Comparison of ENCODE assay signal across 8 cellular contexts in the genomic region with DNA sequence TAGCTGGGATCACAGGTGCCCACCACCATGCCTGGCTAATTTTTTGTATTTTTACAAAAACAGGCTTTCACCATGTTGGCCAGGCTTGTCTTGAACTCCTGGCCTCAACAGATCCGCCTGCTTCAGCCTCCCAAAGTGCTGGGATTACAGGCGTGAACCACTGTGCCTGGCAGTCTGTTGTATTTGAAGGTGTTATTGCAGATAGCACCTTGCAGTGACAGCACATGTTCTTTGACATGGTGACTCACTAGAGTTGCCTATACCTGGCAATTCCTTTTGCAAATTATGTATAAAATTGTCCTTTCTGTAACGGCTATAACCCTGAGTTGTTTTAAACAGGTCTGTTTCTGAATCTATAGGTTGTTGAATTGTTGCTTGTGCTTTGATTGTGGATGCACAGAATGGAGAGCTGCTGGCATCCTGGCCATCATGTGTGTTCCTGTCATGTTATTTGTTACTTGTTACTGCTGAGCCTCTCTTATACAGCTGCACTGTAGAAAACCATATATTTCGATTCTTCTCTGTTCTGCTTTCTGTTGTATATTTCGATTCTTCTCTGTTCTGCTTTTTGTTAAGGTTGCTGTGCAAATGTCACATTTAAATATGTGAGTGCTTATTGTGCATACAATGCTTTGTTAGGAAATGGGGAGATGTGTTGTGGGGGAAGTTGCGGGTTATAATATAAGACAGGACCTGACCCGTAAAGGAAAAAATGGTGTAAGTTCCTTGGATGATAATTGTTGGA. TPM values are rescaled to one million over a fixed set of nuclear protein-coding genes. Genes with fewer than 3 reads are reported as not detected.
DNase-seq lines count a peak whose midpoint lies in the region; ATAC-seq and TF ChIP-seq lines count a peak whose summit lies in the region.

No MANE protein-coding gene starts in this region.

- H3K9ac ChIP-seq in H9 (ENCODE audit: extremely low read depth, insufficient read length, low read length), result no peak overlapping the region

- no peaks in the 10 kb centered on the region for H3K27me3 Mint-ChIP-seq in T-helper 1 cell treated with Interleukin-12 subunit alpha and Interleukin-12 subunit beta and Interleukin-4 antibody, amounts not matched to agents 30 μg/mL and 1 μg/mL, for 36 hours (ENCODE audit: low read depth)
- H3K27me3 Mint-ChIP-seq in natural killer cell (ENCODE audit: low read depth in 2 of 2) (no peaks in the 10 kb centered on the region), H9 (ENCODE audit: low read depth) (no peaks in the 10 kb centered on the region)

- H4K91ac ChIP-seq in H9 (ENCODE audit: insufficient read length, low read depth, low read length), result no peak overlapping the region

- H3K14ac ChIP-seq in H9 (ENCODE audit: insufficient read depth, low read length), result no peak overlapping the region

- peak overlapping the region; percentile 76 for H3K27ac Mint-ChIP-seq in T-helper 1 cell treated with Interleukin-12 subunit alpha and Interleukin-12 subunit beta and Interleukin-4 antibody, amounts not matched to agents 30 μg/mL and 1 μg/mL, for 36 hours
- H3K27ac Mint-ChIP-seq in natural killer cell (peak overlapping the region; percentile 87 to 97), H9 (peak overlapping the region in 1 of 3 experiments; percentile 61; a peak in 2 of 7 replicates)

- no peaks in the 10 kb centered on the region for H3K23me2 ChIP-seq in H9 (ENCODE audit: insufficient read length, low read depth, low read length, poor library complexity, severe bottlenecking)

- H3K4ac ChIP-seq in H9 (ENCODE audit: low read depth, low read length), result no peak overlapping the region

- H2BK5ac ChIP-seq in H9 (ENCODE audit: insufficient read length, low read length), result no peak overlapping the region

- H2BK15ac ChIP-seq in H9 (ENCODE audit: low read depth, low read length), result no peak overlapping the region

- H4K5ac ChIP-seq in H9 (ENCODE audit: insufficient read length, low read depth, low read length), result no peak overlapping the region

- peaks cover 51% of the 10 kb centered on the region for H3K36me3 ChIP-seq in SJSA1
- H3K36me3 ChIP-seq in sigmoid colon, result peaks cover 0 to 9% (median 0%) of the 10 kb centered on the region in 4 donors

- peak overlapping the region; percentile 74 for H3K4me3 Mint-ChIP-seq in T-helper 1 cell treated with Interleukin-12 subunit alpha and Interleukin-12 subunit beta and Interleukin-4 antibody, amounts not matched to agents 30 μg/mL and 1 μg/mL, for 36 hours
- H3K4me3 Mint-ChIP-seq in natural killer cell (peak overlapping the region; percentile 54), H9 (0 out of 5 replicates have a peak overlapping the region, but pooled peaks of 1 of the 2 experiments have one; percentile 8)

- H3K36me3 Mint-ChIP-seq in T-helper 1 cell treated with Interleukin-12 subunit alpha and Interleukin-12 subunit beta and Interleukin-4 antibody, amounts not matched to agents 30 μg/mL and 1 μg/mL, for 36 hours (ENCODE audit: low read depth), result peaks cover 36% of the 10 kb centered on the region
- H3K36me3 Mint-ChIP-seq in natural killer cell (no peaks in the 10 kb centered on the region), H9 (ENCODE audit: insufficient read depth in 1 of 3, low read depth in 3 of 3) (peaks cover 23 to 60% (median 57%) of the 10 kb centered on the region in 3 experiments)

- H3K79me1 ChIP-seq in H9 (ENCODE audit: insufficient read depth, low read depth, low read length, poor library complexity, severe bottlenecking), result no peaks in the 10 kb centered on the region

- H3K56ac ChIP-seq in H9 (ENCODE audit: insufficient read length, low read depth, low read length), result no peak overlapping the region

- peaks cover 36% of the 10 kb centered on the region; the same call in 1 of the 2 replicates for H3K79me2 ChIP-seq in H9 (ENCODE audit: insufficient read depth, low read length)

- intact Hi-C loops in natural killer cell (cut with micrococcal nuclease), result no loop called here
- intact Hi-C loops in sigmoid colon (cut with DNase I), result no loop called here

- H3K4me3 ChIP-seq in SJSA1 (no peak overlapping the region), sigmoid colon (no peak overlapping the region)

- H3K4me1 ChIP-seq in SJSA1 (replicated peaks) (peaks cover 28% of the 10 kb centered on the region), sigmoid colon (peaks cover 2 to 81% (median 36%) of the 10 kb centered on the region in 4 donors), H9 (ENCODE audit: insufficient read depth, low read length) (no peaks in the 10 kb centered on the region; the same call in 1 of the 2 replicates)

- no peak for DNase-seq in T-helper 1 cell
- DNase-seq in SJSA1 (ENCODE audit: low read depth in 1 of 2, low spot score in 2 of 2), result no peak
- DNase-seq in natural killer cell, result no peak
- no peak for DNase-seq in NCI-H82 (lab: John Stamatoyannopoulos, UW)
- DNase-seq in sigmoid colon, result no peak
- no peak for DNase-seq in H9

- H3K27me3 ChIP-seq in SJSA1 (replicated peaks), result no peaks in the 10 kb centered on the region
- H3K27me3 ChIP-seq in sigmoid colon, result no peaks in the 10 kb centered on the region
- no peaks in the 10 kb centered on the region for H3K27me3 ChIP-seq in H9 (ENCODE audit: insufficient read depth, low read length)

- no peak for TF ChIP-seq EP300 in sigmoid colon (IDR thresholded peaks at IDR 0.05)

- peaks cover 49% of the 10 kb centered on the region for H3K4me1 Mint-ChIP-seq in T-helper 1 cell treated with Interleukin-12 subunit alpha and Interleukin-12 subunit beta and Interleukin-4 antibody, amounts not matched to agents 30 μg/mL and 1 μg/mL, for 36 hours (ENCODE audit: low read depth)
- H3K4me1 Mint-ChIP-seq in natural killer cell (peaks cover 32 to 56% of the 10 kb centered on the region in 2 donors), H9 (peaks cover 20 to 27% of the 10 kb centered on the region in 2 experiments)

- no peak overlapping the region for H2AK5ac ChIP-seq in H9 (ENCODE audit: insufficient read length, low read length)

- H3K23ac ChIP-seq in H9 (ENCODE audit: insufficient read length, low read depth, low read length), result no peak overlapping the region

- no peak overlapping the region for H4K8ac ChIP-seq in H9 (replicated peaks; ENCODE audit: insufficient read length, low read depth, low read length)

- H4K20me1 ChIP-seq in H9 (ENCODE audit: control insufficient read depth, insufficient read depth, insufficient read length), result no peaks in the 10 kb centered on the region

- no peak overlapping the region for H2AFZ ChIP-seq in H9 (ENCODE audit: low read length)

- 41 to 42% methylated on average over 7 of the region's 7 CpGs for WGBS in sigmoid colon, 2 donors
- 100% methylated on average over 1 of the region's 7 CpGs for WGBS in H9 (ENCODE audit: extremely low coverage, insufficient read length, low lambda C conversion rate)

- no peak for TF ChIP-seq POLR2A in sigmoid colon (IDR thresholded peaks at IDR 0.05)

- no peaks in the 10 kb centered on the region for H3K9me3 ChIP-seq in SJSA1 (replicated peaks)
- H3K9me3 ChIP-seq in sigmoid colon, result no peaks in the 10 kb centered on the region
- peaks cover 37% of the 10 kb centered on the region for H3K9me3 ChIP-seq in H9 (ENCODE audit: control insufficient read depth, low read depth, low read length)

- no peak overlapping the region for H2BK120ac ChIP-seq in H9 (ENCODE audit: low read depth, low read length, poor library complexity, severe bottlenecking)

- H2BK12ac ChIP-seq in H9 (ENCODE audit: insufficient read length, low read depth, low read length), result no peak overlapping the region

- no peak overlapping the region for H3K4me2 ChIP-seq in H9 (ENCODE audit: insufficient read depth, insufficient read length, low read length)

- H2BK20ac ChIP-seq in H9 (ENCODE audit: low read depth, low read length, poor library complexity, severe bottlenecking), result no peak overlapping the region

- no peak overlapping the region for H3T11ph ChIP-seq in H9 (ENCODE audit: low read length)

- peak overlapping the region; percentile 67 for H3K27ac ChIP-seq in SJSA1
- peak overlapping the region in 2 of 4 donors; percentile 44 to 49 for H3K27ac ChIP-seq in sigmoid colon
- H3K27ac ChIP-seq in H9 (ENCODE audit: insufficient read length, low read depth, low read length), result no peak overlapping the region

- no peak overlapping the region for H3K18ac ChIP-seq in H9 (ENCODE audit: insufficient read length, low read depth, low read length)

- ATAC-seq in HG02885 (IDR thresholded peaks at IDR 0.05; ENCODE audit: poor library complexity, unreplicated experiment), result peak; percentile 84
- peak; percentile 39 to 55 (median 53) for ATAC-seq in natural killer cell

- H3K9me3 Mint-ChIP-seq in T-helper 1 cell treated with Interleukin-12 subunit alpha and Interleukin-12 subunit beta and Interleukin-4 antibody, amounts not matched to agents 30 μg/mL and 1 μg/mL, for 36 hours, result no peaks in the 10 kb centered on the region
- H3K9me3 Mint-ChIP-seq in natural killer cell (no peaks in the 10 kb centered on the region), H9 (peaks cover 60 to 62% of the 10 kb centered on the region in 2 experiments)

- no peak for TF ChIP-seq CTCF in natural killer cell (IDR thresholded peaks at IDR 0.05)
- TF ChIP-seq CTCF in sigmoid colon (IDR thresholded peaks at IDR 0.05), result no peak
- TF ChIP-seq CTCF in H9 (conservative IDR thresholded peaks at IDR 0.05), result no peak

RNA-seq across cellular contexts. Expression of a gene that starts 8.1 kb away (rescaled TPM):
- 37.1 and 46.8 TPM in 2 replicates for total RNA-seq in SJSA1 (2014; rRNA removed; shearing (Covaris generic))
- total RNA-seq in natural killer cell (100 to 1,000 TPM; 489 to 721 (median 542) TPM), sigmoid colon (100 to 1,000 TPM; 104 to 201 (median 122) TPM), H9 (2021) (108 and 116 TPM in 2 replicates)
- 10 to 100 TPM in 1 of 3 donors, 1 to 10 TPM in 2; 7.8 to 52.5 (median 8.6) TPM for polyA plus RNA-seq in sigmoid colon

RNA-seq across cellular contexts. Expression of a gene that starts 37.3 kb away (rescaled TPM):
- total RNA-seq in SJSA1 (2014; rRNA removed; shearing (Covaris generic)), result 0.92 TPM in 1 of 2 replicates, not detected in the other
- total RNA-seq in natural killer cell, result 1 to 10 TPM; 3.6 to 4.5 (median 3.7) TPM
- total RNA-seq in sigmoid colon, result 1 to 10 TPM; 1.4 to 5.0 (median 3.9) TPM
- polyA plus RNA-seq in sigmoid colon, result 1 to 10 TPM in 1 of 3 donors, under 1 TPM in 2; 0.60 to 1.5 (median 0.69) TPM
- 0.48 and 0.96 TPM in 2 replicates for total RNA-seq in H9 (2021)
